1 cellular context compared by ENCODE assay signal in the genomic region with DNA sequence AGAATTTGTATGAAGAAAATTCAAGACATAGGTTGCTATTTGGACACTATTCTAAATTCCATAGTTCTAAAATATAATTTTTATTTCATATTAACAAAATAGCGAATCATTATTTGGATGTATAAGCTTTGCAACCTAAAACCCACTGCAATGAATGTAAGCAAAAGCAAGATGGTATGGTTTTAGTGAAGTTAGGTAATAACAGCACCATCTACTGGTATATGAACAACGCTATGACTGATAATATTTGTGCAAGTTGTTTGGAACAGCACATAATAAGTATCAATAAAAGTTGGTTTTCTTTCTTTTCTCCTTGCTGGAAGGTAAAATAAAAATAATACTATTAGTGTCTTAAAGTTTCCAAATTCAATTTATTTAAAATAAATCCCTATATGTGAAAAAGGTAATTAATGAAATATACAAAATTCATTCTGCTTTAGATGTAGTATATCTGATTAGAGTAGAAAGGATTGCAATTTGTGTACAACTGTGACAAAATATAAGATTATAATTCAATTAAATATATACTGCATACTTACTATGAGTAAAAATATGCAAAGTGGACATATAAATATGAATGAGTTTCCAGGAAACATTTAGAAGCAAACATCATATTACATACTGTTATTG.
TF ChIP-seq lines count a peak whose summit lies in the region.

No MANE protein-coding gene starts in this region.

TF ChIP-seq in GM23338, 12 proteins besides CTCF, POLR2A, EP300 and RAD21 (continued from another document):
- TF ChIP-seq, protein P1, sequence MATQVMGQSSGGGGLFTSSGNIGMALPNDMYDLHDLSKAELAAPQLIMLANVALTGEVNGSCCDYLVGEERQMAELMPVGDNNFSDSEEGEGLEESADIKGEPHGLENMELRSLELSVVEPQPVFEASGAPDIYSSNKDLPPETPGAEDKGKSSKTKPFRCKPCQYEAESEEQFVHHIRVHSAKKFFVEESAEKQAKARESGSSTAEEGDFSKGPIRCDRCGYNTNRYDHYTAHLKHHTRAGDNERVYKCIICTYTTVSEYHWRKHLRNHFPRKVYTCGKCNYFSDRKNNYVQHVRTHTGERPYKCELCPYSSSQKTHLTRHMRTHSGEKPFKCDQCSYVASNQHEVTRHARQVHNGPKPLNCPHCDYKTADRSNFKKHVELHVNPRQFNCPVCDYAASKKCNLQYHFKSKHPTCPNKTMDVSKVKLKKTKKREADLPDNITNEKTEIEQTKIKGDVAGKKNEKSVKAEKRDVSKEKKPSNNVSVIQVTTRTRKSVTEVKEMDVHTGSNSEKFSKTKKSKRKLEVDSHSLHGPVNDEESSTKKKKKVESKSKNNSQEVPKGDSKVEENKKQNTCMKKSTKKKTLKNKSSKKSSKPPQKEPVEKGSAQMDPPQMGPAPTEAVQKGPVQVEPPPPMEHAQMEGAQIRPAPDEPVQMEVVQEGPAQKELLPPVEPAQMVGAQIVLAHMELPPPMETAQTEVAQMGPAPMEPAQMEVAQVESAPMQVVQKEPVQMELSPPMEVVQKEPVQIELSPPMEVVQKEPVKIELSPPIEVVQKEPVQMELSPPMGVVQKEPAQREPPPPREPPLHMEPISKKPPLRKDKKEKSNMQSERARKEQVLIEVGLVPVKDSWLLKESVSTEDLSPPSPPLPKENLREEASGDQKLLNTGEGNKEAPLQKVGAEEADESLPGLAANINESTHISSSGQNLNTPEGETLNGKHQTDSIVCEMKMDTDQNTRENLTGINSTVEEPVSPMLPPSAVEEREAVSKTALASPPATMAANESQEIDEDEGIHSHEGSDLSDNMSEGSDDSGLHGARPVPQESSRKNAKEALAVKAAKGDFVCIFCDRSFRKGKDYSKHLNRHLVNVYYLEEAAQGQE (IDR thresholded peaks at IDR 0.05; ENCODE audit: unreplicated experiment): no peak
- no peak for TF ChIP-seq POLR2AphosphoS5 (IDR thresholded peaks at IDR 0.05; ENCODE audit: low read depth)
